Comparison of ENCODE assay signal across 12 cellular contexts in the genomic region with DNA sequence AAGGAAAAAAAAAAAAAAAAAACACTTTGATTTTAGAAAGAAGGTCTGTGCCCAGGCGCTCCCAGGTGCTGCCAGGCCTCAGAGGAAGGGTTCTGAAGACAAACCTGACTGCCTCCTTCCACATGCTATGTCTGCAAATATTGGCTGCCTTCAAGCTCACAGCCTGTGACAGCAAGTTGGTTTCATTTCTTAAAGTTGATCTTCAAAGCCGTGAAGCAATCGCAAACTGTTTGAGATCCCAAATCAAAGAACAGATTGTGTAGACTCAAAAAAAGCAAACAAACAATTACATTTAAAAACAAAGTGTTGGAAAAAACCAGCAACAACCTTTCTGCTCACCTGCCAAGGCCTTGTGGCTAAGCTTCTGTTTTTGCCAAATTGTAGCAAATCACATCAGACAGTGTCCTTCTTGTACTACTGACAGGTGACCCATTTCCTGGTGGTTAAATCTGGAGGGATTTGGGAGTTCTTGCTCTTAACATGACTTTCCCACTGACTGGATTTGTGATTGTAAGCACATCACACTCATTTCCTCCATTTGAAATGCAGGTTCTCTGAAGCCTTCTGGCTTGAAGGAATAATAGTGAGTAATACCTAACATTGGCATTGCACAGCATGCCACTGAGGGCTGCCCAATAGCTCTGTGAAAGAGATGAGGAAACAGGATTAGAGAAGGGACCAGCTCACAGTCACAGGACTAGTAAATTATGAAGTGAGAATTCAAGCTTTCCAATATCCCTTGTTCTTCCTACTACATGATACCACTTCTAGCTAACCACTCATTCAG.
A peak's percentile ranks its signal among the peaks of the same experiment; 100 is the strongest.
DNase-seq lines count a peak whose midpoint lies in the region; ATAC-seq, FAIRE-seq and TF ChIP-seq lines count a peak whose summit lies in the region.
"Had no signal": no experiment of that assay in that cellular context is flagged by ENCODE, and none has a peak within 500 bp of the region (broad histone marks: within the 10 kb centered on the region; RNA-seq: fewer than 3 reads in every experiment).

No MANE protein-coding gene starts in this region.

- no peak for FAIRE-seq in kidney (lab: Jason Lieb, UNC)

- H3K27ac ChIP-seq in tibial artery (peak overlapping the region; percentile 35 to 41), kidney (ENCODE audit: low read depth in 2 of 2, low read length in 2 of 2) (no peak overlapping the region)

- ATAC-seq in activated naive CD4-positive, alpha-beta T cell treated with anti-CD3 and anti-CD28 coated beads, Interleukin-2, amount 50 U/mL, for 72 hours = peak; percentile 74 to 81
- no peak for ATAC-seq in GM19455 (IDR thresholded peaks at IDR 0.05; ENCODE audit: unreplicated experiment)

- no peaks in the 10 kb centered on the region for H3K27me3 Mint-ChIP-seq in activated naive CD4-positive, alpha-beta T cell treated with anti-CD3 and anti-CD28 coated beads, Interleukin-2, amount 10 ng/mL, durations not matched to agents 7 days and 5 days

- H3K9me3 Mint-ChIP-seq in activated naive CD4-positive, alpha-beta T cell treated with anti-CD3 and anti-CD28 coated beads, Interleukin-2, amount 50 U/mL, for 72 hours = no peaks in the 10 kb centered on the region
- H3K9me3 Mint-ChIP-seq in activated naive CD4-positive, alpha-beta T cell treated with anti-CD3 and anti-CD28 coated beads, Interleukin-2, amount 10 ng/mL, durations not matched to agents 7 days and 5 days = peaks cover 6% of the 10 kb centered on the region

- peaks cover 0 to 79% (median 22%) of the 10 kb centered on the region in 4 donors for H3K4me1 ChIP-seq in tibial artery
- no peaks in the 10 kb centered on the region for H3K4me1 ChIP-seq in kidney (ENCODE audit: control insufficient read depth in 1 of 2, insufficient read depth in 1 of 2, low read depth in 1 of 2, low read length in 2 of 2)

- no peak overlapping the region for H3K9ac ChIP-seq in kidney (ENCODE audit: low read length in 2 of 2)

- H3K36me3 Mint-ChIP-seq in activated naive CD4-positive, alpha-beta T cell treated with anti-CD3 and anti-CD28 coated beads, Interleukin-2, amount 50 U/mL, for 72 hours = peaks cover 0 to 6% of the 10 kb centered on the region in 2 donors
- H3K36me3 Mint-ChIP-seq in activated naive CD4-positive, alpha-beta T cell treated with anti-CD3 and anti-CD28 coated beads, Interleukin-2, amount 10 ng/mL, durations not matched to agents 7 days and 5 days = peaks cover under 1% of the 10 kb centered on the region

- no peaks in the 10 kb centered on the region for H3K9me3 ChIP-seq in tibial artery
- H3K9me3 ChIP-seq in kidney (ENCODE audit: control insufficient read depth in 1 of 2, low read length in 2 of 2) = no peaks in the 10 kb centered on the region

- H3K27me3 ChIP-seq in tibial artery = no peaks in the 10 kb centered on the region

- H3K4me1 Mint-ChIP-seq in activated naive CD4-positive, alpha-beta T cell treated with anti-CD3 and anti-CD28 coated beads, Interleukin-2, amount 10 ng/mL, durations not matched to agents 7 days and 5 days = no peaks in the 10 kb centered on the region

- TF ChIP-seq CTCF in tibial artery (IDR thresholded peaks at IDR 0.05) (no peak), kidney (IDR thresholded peaks at IDR 0.05; ENCODE audit: borderline replicate concordance, extremely low read depth, insufficient read depth) (no peak)

- no peak overlapping the region for H3K4me3 Mint-ChIP-seq in activated naive CD4-positive, alpha-beta T cell treated with anti-CD3 and anti-CD28 coated beads, Interleukin-2, amount 10 ng/mL, durations not matched to agents 7 days and 5 days

- no peak overlapping the region for H3K27ac Mint-ChIP-seq in activated naive CD4-positive, alpha-beta T cell treated with anti-CD3 and anti-CD28 coated beads, Interleukin-2, amount 50 U/mL, for 72 hours
- no peak overlapping the region for H3K27ac Mint-ChIP-seq in activated naive CD4-positive, alpha-beta T cell treated with anti-CD3 and anti-CD28 coated beads, Interleukin-2, amount 10 ng/mL, durations not matched to agents 7 days and 5 days

- intact Hi-C loops in tibial artery (cut with DNase I; ENCODE audit: low total_unique reads) = no loop called here
- intact Hi-C loops in kidney (cut with DNase I) = no loop called here

- H3K36me3 ChIP-seq in tibial artery = no peaks in the 10 kb centered on the region
- no peaks in the 10 kb centered on the region for H3K36me3 ChIP-seq in kidney (ENCODE audit: control insufficient read depth in 1 of 2, insufficient read depth in 2 of 2, low read length in 2 of 2)

- CTCF ChIA-PET in activated naive CD4-positive, alpha-beta T cell treated with anti-CD3 and anti-CD28 coated beads, Interleukin-2, amount 10 ng/mL, durations not matched to agents 7 days and 5 days (lab: Charles Lee) = interaction anchor here (0.8 kb wide), 1 partner anchor 42 kb away, joined by 3 read pairs; no protein-coding TSS in a partner anchor

- H3K4me3 ChIP-seq in tibial artery (no peak overlapping the region), kidney (ENCODE audit: low read length in 2 of 2) (no peak overlapping the region)

- DNase-seq in activated naive CD4-positive, alpha-beta T cell treated with anti-CD3 and anti-CD28 coated beads, Interleukin-2, amount 50 U/mL, for 72 hours (ENCODE audit: low spot score in 2 of 2) = no peak
- DNase-seq in activated naive CD4-positive, alpha-beta T cell treated with anti-CD3 and anti-CD28 coated beads, Interleukin-2, amount 10 ng/mL, durations not matched to agents 7 days and 5 days = no peak
- DNase-seq in astrocyte of the hippocampus (ENCODE audit: low read depth, low spot score) (peak; percentile 50), iris pigment epithelial cell (ENCODE audit: low read depth) (peak; percentile 61), tibial artery (no peak), SW 1271 (lab: John Stamatoyannopoulos, UW) (no peak), kidney (no peak)
- DNase-seq: activated CD4-positive, CD25-positive, alpha-beta regulatory T cell; activated naive CD4-positive, alpha-beta T cell treated with Interleukin-2 at 50 U/mL for 16 hours; islet precursor cell; NCI-H1417 had no signal

Comparison
In these comparisons a context has a peak if more than half of its experiments do, and no peak if none do; other contexts are left out.
1. DNase-seq: peak in astrocyte of the hippocampus (single experiment) and iris pigment epithelial cell (single experiment); none in activated naive CD4-positive, alpha-beta T cell treated with anti-CD3 and anti-CD28 coated beads, Interleukin-2, amount 50 U/mL, for 72 hours (0 of 2), activated naive CD4-positive, alpha-beta T cell treated with anti-CD3 and anti-CD28 coated beads, Interleukin-2, amount 10 ng/mL, durations not matched to agents 7 days and 5 days (single experiment), tibial artery (0 of 2), SW 1271 (0 of 2) and kidney (single experiment).
2. H3K27ac ChIP-seq: peak in tibial artery (2 of 2); none in kidney (0 of 2).